1 cellular context compared by ENCODE assay signal in the genomic region with DNA sequence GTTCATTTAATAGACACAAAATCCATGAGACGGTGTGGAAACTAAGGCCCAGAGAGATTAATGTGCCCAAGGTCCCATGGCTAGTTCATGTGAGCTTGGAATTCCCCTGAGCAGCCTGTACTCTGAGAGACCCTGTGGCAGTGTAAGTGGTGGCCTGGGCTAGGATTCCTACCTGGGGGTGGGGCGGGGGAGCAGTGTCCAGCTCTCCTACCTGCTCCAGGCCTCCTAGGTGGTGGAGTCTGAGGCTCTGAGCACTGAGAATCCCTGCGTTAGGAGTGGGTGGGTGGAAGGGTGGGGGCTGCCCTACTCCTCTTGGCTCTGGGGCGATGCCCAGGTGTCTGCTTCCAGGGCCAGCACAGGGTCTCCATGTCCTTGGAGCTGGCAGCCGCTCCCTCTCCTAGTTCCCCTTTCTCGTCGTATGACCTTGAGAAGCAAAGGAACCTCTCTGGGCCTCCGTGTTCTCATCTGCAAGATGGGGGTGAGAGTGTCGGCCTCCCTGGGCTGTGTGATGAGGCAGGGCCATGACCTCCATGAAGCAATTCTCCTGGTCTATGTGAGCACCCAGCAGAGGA.
TF ChIP-seq lines count a peak whose summit lies in the region.

No MANE protein-coding gene starts in this region.

TF ChIP-seq in HCT116, 20 proteins besides CTCF, POLR2A, EP300 and RAD21 (continued from another document):
- TF ChIP-seq ZBTB33 (IDR thresholded peaks at IDR 0.05; ENCODE audit: extremely low read depth, insufficient replicate concordance, low read length) (no peak), ATF3 (IDR thresholded peaks at IDR 0.05) (no peak), ELF1 (IDR thresholded peaks at IDR 0.05; ENCODE audit: borderline replicate concordance, low read depth) (no peak), EZH2 (IDR thresholded peaks at IDR 0.05) (no peak), EGR1 (IDR thresholded peaks at IDR 0.05; ENCODE audit: low read depth) (no peak)
TF ChIP-seq in HCT116: peak in this region for 0.
